Comparison of ENCODE assay signal across 16 cellular contexts in the genomic region with DNA sequence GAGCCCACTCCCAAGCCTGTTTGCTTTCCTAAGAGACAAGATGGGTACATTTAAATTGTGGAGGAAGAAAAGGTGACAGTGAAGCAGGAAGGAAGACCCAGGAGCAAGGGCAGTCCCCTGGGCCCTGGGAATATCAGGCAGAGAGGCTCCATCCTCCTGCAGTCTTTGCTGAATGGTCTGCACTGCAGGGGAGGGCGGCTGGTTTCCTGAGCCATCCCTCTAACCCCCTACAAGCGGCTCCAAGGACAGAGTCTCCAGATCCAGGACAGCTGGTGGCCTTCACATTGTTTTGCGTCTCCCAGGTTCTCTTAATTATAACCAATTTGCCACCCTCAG. TPM values are rescaled to one million over a fixed set of nuclear protein-coding genes. Genes with fewer than 3 reads are reported as not detected.
A peak's percentile ranks its signal among the peaks of the same experiment; 100 is the strongest.
DNase-seq lines count a peak whose midpoint lies in the region; ATAC-seq and TF ChIP-seq lines count a peak whose summit lies in the region.
"Had no signal": no experiment of that assay in that cellular context is flagged by ENCODE, and none has a peak within 500 bp of the region (broad histone marks: within the 10 kb centered on the region; RNA-seq: fewer than 3 reads in every experiment).

No MANE protein-coding gene starts in this region.

- no peak for ATAC-seq in stimulated activated naive CD8-positive, alpha-beta T cell treated with anti-CD3 and anti-CD28 coated beads, Interleukin-15, Interleukin-2, amounts not matched to agents 100 U/mL and 50 U/mL, for 24 hours
- no peak for ATAC-seq in activated T-helper 17 cell treated with anti-CD3 and anti-CD28 coated beads, Interleukin-2, amount 50 U/mL, for 72 hours (replicated peaks)
- ATAC-seq in activated CD8-positive, alpha-beta memory T cell treated with anti-CD3 and anti-CD28 coated beads, Interleukin-2, amount 10 ng/mL, durations not matched to agents 7 days and 5 days = no peak
- ATAC-seq: PC-3 had no signal

- no peaks in the 10 kb centered on the region for H3K4me1 Mint-ChIP-seq in activated T-helper 17 cell treated with anti-CD3 and anti-CD28 coated beads, Interleukin-2, amount 50 U/mL, for 72 hours
- H3K4me1 Mint-ChIP-seq in activated CD8-positive, alpha-beta memory T cell treated with anti-CD3 and anti-CD28 coated beads, Interleukin-2, amount 10 ng/mL, durations not matched to agents 7 days and 5 days = peaks cover 13% of the 10 kb centered on the region

- H3K4me1 ChIP-seq in ectodermal cell (ENCODE audit: control insufficient read depth, insufficient read depth, low read length) (peaks cover 40% of the 10 kb centered on the region), mesodermal cell (ENCODE audit: control insufficient read depth, insufficient read depth, low read length, poor library complexity, severe bottlenecking) (peaks cover 26% of the 10 kb centered on the region), testis (peaks cover 49% of the 10 kb centered on the region)

- no peaks in the 10 kb centered on the region for H3K27me3 ChIP-seq in ectodermal cell (ENCODE audit: control insufficient read depth, insufficient read depth, low read length, poor library complexity, severe bottlenecking)
- no peaks in the 10 kb centered on the region for H3K27me3 ChIP-seq in testis
- H3K27me3 ChIP-seq: pancreas had no signal

- no peaks in the 10 kb centered on the region for H3K36me3 ChIP-seq in ectodermal cell (ENCODE audit: control insufficient read depth, insufficient read depth, low read length)
- no peaks in the 10 kb centered on the region for H3K36me3 ChIP-seq in mesodermal cell (ENCODE audit: control insufficient read depth, insufficient read depth, low read length)
- H3K36me3 ChIP-seq in testis (ENCODE audit: low read depth, missing control alignments) = no peaks in the 10 kb centered on the region
- H3K36me3 ChIP-seq: pancreas had no signal

- WGBS in ectodermal cell, 2 experiments = 5% methylated on average over 3 of the region's 3 CpGs
- WGBS in mesodermal cell (ENCODE audit: insufficient coverage in 2 of 2), 2 experiments = 15 to 39% methylated on average over 3 of the region's 3 CpGs
- WGBS in testis, 2 donors = 21 to 33% methylated on average over 3 of the region's 3 CpGs

- intact Hi-C loops in testis (cut with DNase I; ENCODE audit: low total_unique reads) = no loop called here

- H3K9me3 ChIP-seq in ectodermal cell (ENCODE audit: control insufficient read depth, low read length) (no peaks in the 10 kb centered on the region), mesodermal cell (ENCODE audit: control insufficient read depth, low read length) (no peaks in the 10 kb centered on the region), testis (no peaks in the 10 kb centered on the region)
- H3K9me3 ChIP-seq: pancreas had no signal

- DNase-seq in NCI-H146 treated with DMSO at 0.1 percent for 48 hours (lab: John Stamatoyannopoulos, UW; ENCODE audit: unreplicated experiment) (peak; percentile 14), testis (no peak)
- DNase-seq in stimulated activated naive CD8-positive, alpha-beta T cell treated with anti-CD3 and anti-CD28 coated beads, Interleukin-15, Interleukin-2, amounts not matched to agents 100 U/mL and 50 U/mL, for 24 hours = no peak
- DNase-seq in activated CD8-positive, alpha-beta memory T cell treated with anti-CD3 and anti-CD28 coated beads, Interleukin-2, amount 10 ng/mL, durations not matched to agents 7 days and 5 days = no peak
- DNase-seq: activated CD4-positive, alpha-beta memory T cell treated with anti-CD3 and anti-CD28 coated beads for 36 hours; CD4-positive, alpha-beta memory T cell; NCI-H226; PC-3; stimulated activated CD4-positive, alpha-beta T cell treated with anti-CD3 and anti-CD28 coated beads, Interleukin-4, amount 100 ng/mL, for 24 hours had no signal

- no peaks in the 10 kb centered on the region for H3K9me3 Mint-ChIP-seq in activated T-helper 17 cell treated with anti-CD3 and anti-CD28 coated beads, Interleukin-2, amount 50 U/mL, for 72 hours
- no peaks in the 10 kb centered on the region for H3K9me3 Mint-ChIP-seq in activated CD8-positive, alpha-beta memory T cell treated with anti-CD3 and anti-CD28 coated beads, Interleukin-2, amount 10 ng/mL, durations not matched to agents 7 days and 5 days (ENCODE audit: low read depth)
- H3K9me3 Mint-ChIP-seq: activated CD4-positive, alpha-beta memory T cell treated with anti-CD3 and anti-CD28 coated beads for 36 hours; CD4-positive, alpha-beta memory T cell; stimulated activated naive CD8-positive, alpha-beta T cell treated with anti-CD3 and anti-CD28 coated beads, Interleukin-15, Interleukin-2, amounts not matched to agents 100 ng/mL and 50 ng/mL, for 24 hours; T-helper 2 cell treated with Interferon-gamma antibody and Interleukin-4, amounts not matched to agents 5 μg/mL and 100 μg/mL, for 36 hours had no signal

- no peak for TF ChIP-seq CTCF in testis (IDR thresholded peaks at IDR 0.05)

- H3K27ac ChIP-seq in ectodermal cell (ENCODE audit: insufficient read depth, low read depth, low read length, poor library complexity, severe bottlenecking) (peak overlapping the region; percentile 75), mesodermal cell (ENCODE audit: low read depth, low read length, severe bottlenecking) (peak overlapping the region; percentile 72), testis (peak overlapping the region; percentile 79 to 84)
- H3K27ac ChIP-seq: HL-60 had no signal

- CTCF ChIA-PET in activated CD8-positive, alpha-beta memory T cell treated with anti-CD3 and anti-CD28 coated beads, Interleukin-2, amount 10 ng/mL, durations not matched to agents 7 days and 5 days (lab: Charles Lee) = interaction anchor here (0.6 to 4.2 kb wide), 5 partner anchors 16 to 148 kb away, joined by 3 to 16 read pairs (median 3); no protein-coding TSS in a partner anchor

- no peaks in the 10 kb centered on the region for H3K36me3 Mint-ChIP-seq in activated T-helper 17 cell treated with anti-CD3 and anti-CD28 coated beads, Interleukin-2, amount 50 U/mL, for 72 hours (ENCODE audit: low read depth)
- no peaks in the 10 kb centered on the region for H3K36me3 Mint-ChIP-seq in activated CD8-positive, alpha-beta memory T cell treated with anti-CD3 and anti-CD28 coated beads, Interleukin-2, amount 10 ng/mL, durations not matched to agents 7 days and 5 days
- H3K36me3 Mint-ChIP-seq: activated CD4-positive, alpha-beta memory T cell treated with anti-CD3 and anti-CD28 coated beads for 36 hours; CD4-positive, alpha-beta memory T cell had no signal

- TF ChIP-seq POLR2A in testis (IDR thresholded peaks at IDR 0.05) = no peak

- H3K27ac Mint-ChIP-seq in activated T-helper 17 cell treated with anti-CD3 and anti-CD28 coated beads, Interleukin-2, amount 50 U/mL, for 72 hours = no peak overlapping the region
- no peak overlapping the region for H3K27ac Mint-ChIP-seq in activated CD8-positive, alpha-beta memory T cell treated with anti-CD3 and anti-CD28 coated beads, Interleukin-2, amount 10 ng/mL, durations not matched to agents 7 days and 5 days
- H3K27ac Mint-ChIP-seq: activated CD4-positive, alpha-beta memory T cell treated with anti-CD3 and anti-CD28 coated beads for 36 hours; stimulated activated naive CD8-positive, alpha-beta T cell treated with anti-CD3 and anti-CD28 coated beads, Interleukin-15, Interleukin-2, amounts not matched to agents 100 ng/mL and 50 ng/mL, for 24 hours; T-helper 2 cell treated with Interferon-gamma antibody and Interleukin-4, amounts not matched to agents 5 μg/mL and 100 μg/mL, for 36 hours had no signal

- no peak overlapping the region for H3K4me3 Mint-ChIP-seq in activated T-helper 17 cell treated with anti-CD3 and anti-CD28 coated beads, Interleukin-2, amount 50 U/mL, for 72 hours
- no peak overlapping the region for H3K4me3 Mint-ChIP-seq in activated CD8-positive, alpha-beta memory T cell treated with anti-CD3 and anti-CD28 coated beads, Interleukin-2, amount 10 ng/mL, durations not matched to agents 7 days and 5 days
- H3K4me3 Mint-ChIP-seq: activated CD4-positive, alpha-beta memory T cell treated with anti-CD3 and anti-CD28 coated beads for 36 hours; stimulated activated naive CD8-positive, alpha-beta T cell treated with anti-CD3 and anti-CD28 coated beads, Interleukin-15, Interleukin-2, amounts not matched to agents 100 ng/mL and 50 ng/mL, for 24 hours; T-helper 2 cell treated with Interferon-gamma antibody and Interleukin-4, amounts not matched to agents 5 μg/mL and 100 μg/mL, for 36 hours had no signal

- H3K4me3 ChIP-seq in ectodermal cell (ENCODE audit: insufficient read depth, low read depth, low read length) (no peak overlapping the region), mesodermal cell (ENCODE audit: extremely low read depth, insufficient read depth, low read length, poor library complexity, severe bottlenecking) (no peak overlapping the region), testis (no peak overlapping the region)
- H3K4me3 ChIP-seq: pancreas had no signal

- H3K27me3 Mint-ChIP-seq in activated T-helper 17 cell treated with anti-CD3 and anti-CD28 coated beads, Interleukin-2, amount 50 U/mL, for 72 hours = peaks cover 22% of the 10 kb centered on the region
- peaks cover 56% of the 10 kb centered on the region for H3K27me3 Mint-ChIP-seq in activated CD8-positive, alpha-beta memory T cell treated with anti-CD3 and anti-CD28 coated beads, Interleukin-2, amount 10 ng/mL, durations not matched to agents 7 days and 5 days

RNA-seq across cellular contexts. Expression of a gene that starts 53.7 kb away (rescaled TPM):
- polyA plus RNA-seq in ectodermal cell (2013, experiment 1 of 4) = 21.6 TPM
- 24.8 TPM for polyA plus RNA-seq in ectodermal cell (2013, experiment 2 of 4)
- polyA plus RNA-seq in ectodermal cell (2013, experiment 3 of 4) = 19.0 TPM
- 22.6 TPM for polyA plus RNA-seq in ectodermal cell (2013, experiment 4 of 4)
- 9.8 TPM for polyA plus RNA-seq in mesodermal cell (2013, experiment 1 of 2)
- 6.7 TPM for polyA plus RNA-seq in mesodermal cell (2013, experiment 2 of 2)
- 1 to 10 TPM; 7.0 to 7.5 TPM for total RNA-seq in testis
- 6.2 TPM for polyA plus RNA-seq in testis (ENCODE audit: insufficient read depth, low read depth, low replicate concordance)
- total RNA-seq in activated T-helper 17 cell treated with anti-CD3 and anti-CD28 coated beads, Interleukin-2, amount 50 U/mL, for 72 hours = not detected
- total RNA-seq in activated CD8-positive, alpha-beta memory T cell treated with anti-CD3 and anti-CD28 coated beads, Interleukin-2, amount 10 ng/mL, durations not matched to agents 7 days and 5 days = under 1 TPM in 1 of 2 experiments, not detected in 1; 0.61 TPM
- total RNA-seq: activated CD4-positive, alpha-beta memory T cell treated with anti-CD3 and anti-CD28 coated beads for 36 hours; CD4-positive, alpha-beta memory T cell had no signal

Comparison
In these comparisons a context has a peak if more than half of its experiments do, and no peak if none do; other contexts are left out.
1. RNA of a gene that starts 53.7 kb away (total RNA-seq): 7.0 to 7.5 TPM in testis; 0.61 TPM in activated CD8-positive, alpha-beta memory T cell treated with anti-CD3 and anti-CD28 coated beads, Interleukin-2, amount 10 ng/mL, durations not matched to agents 7 days and 5 days and not detected in activated T-helper 17 cell treated with anti-CD3 and anti-CD28 coated beads, Interleukin-2, amount 50 U/mL, for 72 hours; every median in the first group is over 4 times any median in the second.
2. Peak in every context shown above with its lines, with median percentiles within 50 percentile points of each other: H3K27ac ChIP-seq.